In genomic region chr20:50380697-50381040, GRCh38 we compare ENCODE assay signal across 7 cellular contexts.
DNase-seq lines count a peak whose midpoint lies in the region; ATAC-seq, FAIRE-seq and TF ChIP-seq lines count a peak whose summit lies in the region.

No MANE protein-coding gene starts in this region.

- peaks cover 54% of the 10 kb centered on the region for H3K4me1 Mint-ChIP-seq in stimulated activated naive CD8-positive, alpha-beta T cell treated with anti-CD3 and anti-CD28 coated beads, Interleukin-15, amount 100 ng/mL, for 72 hours

- no peaks in the 10 kb centered on the region for H3K9me2 ChIP-seq in GM23248 (ENCODE audit: insufficient read depth)

- H3K79me2 ChIP-seq in GM23248 (ENCODE audit: insufficient read depth): no peaks in the 10 kb centered on the region

- H3K4me3 Mint-ChIP-seq in stimulated activated naive CD8-positive, alpha-beta T cell treated with anti-CD3 and anti-CD28 coated beads, Interleukin-15, amount 100 ng/mL, for 72 hours: no peak overlapping the region

- H3K27ac ChIP-seq in GM23248 (no peak overlapping the region), small intestine (ENCODE audit: low read depth in 1 of 2, low read length in 1 of 2) (peak overlapping the region in 1 of 2 donors; percentile 95), spleen (peak overlapping the region in 3 of 8 donors; percentile 80 to 85 (median 82))

- in situ Hi-C loops in GM23248 (cut with MboI): no loop called here

- H3F3A ChIP-seq in GM23248 (ENCODE audit: insufficient read depth): peaks cover 9% of the 10 kb centered on the region; the same call in 1 of the 2 replicates

- no peaks in the 10 kb centered on the region for H4K20me1 ChIP-seq in GM23248 (ENCODE audit: insufficient read depth)

- WGBS in GM23248 (ENCODE audit: low coverage in 1 of 2, low lambda C conversion rate in 2 of 2, missing lambda C conversion rate in 2 of 2), 2 experiments: 12 to 13% methylated on average over 5 of the region's 5 CpGs
- WGBS in small intestine, 3 donors: 23 to 46% (median 27%) methylated on average over 5 of the region's 5 CpGs
- 75 to 86% (median 81%) methylated on average over 5 of the region's 5 CpGs for WGBS in spleen, 5 donors

- H3K4me3 ChIP-seq in GM23248 (no peak overlapping the region), fibroblast of the aortic adventitia (ENCODE audit: low read depth, low read length) (no peak overlapping the region), small intestine (ENCODE audit: low read depth in 1 of 2, low read length in 2 of 2) (no peak overlapping the region), spleen (no peak overlapping the region)

- H3K9me3 ChIP-seq in GM23248 (ENCODE audit: low read depth): no peaks in the 10 kb centered on the region
- H3K9me3 ChIP-seq in small intestine (ENCODE audit: control insufficient read depth, low read depth): no peaks in the 10 kb centered on the region
- H3K9me3 ChIP-seq in spleen: no peaks in the 10 kb centered on the region

- TF ChIP-seq POLR2A in spleen (IDR thresholded peaks at IDR 0.05): no peak

- H3K27me3 ChIP-seq in GM23248 (replicated peaks; ENCODE audit: insufficient read depth): no peaks in the 10 kb centered on the region
- no peaks in the 10 kb centered on the region for H3K27me3 ChIP-seq in small intestine (ENCODE audit: control insufficient read depth in 2 of 2, insufficient read depth in 2 of 2, low read length in 2 of 2)
- H3K27me3 ChIP-seq in spleen (replicated peaks in 1 of 7): peaks cover 0 to 8% (median 0%) of the 10 kb centered on the region in 7 donors

- H3K36me3 ChIP-seq in GM23248 (ENCODE audit: low read depth): no peaks in the 10 kb centered on the region
- no peaks in the 10 kb centered on the region for H3K36me3 ChIP-seq in small intestine (ENCODE audit: control insufficient read depth in 2 of 2, insufficient read depth in 2 of 2, low read length in 2 of 2)
- H3K36me3 ChIP-seq in spleen: no peaks in the 10 kb centered on the region

- ATAC-seq in stimulated activated naive CD8-positive, alpha-beta T cell treated with anti-CD3 and anti-CD28 coated beads, Interleukin-15, amount 100 ng/mL, for 72 hours: no peak
- ATAC-seq in GM21360 (IDR thresholded peaks at IDR 0.05; ENCODE audit: unreplicated experiment): no peak

- H3K27me3 Mint-ChIP-seq in stimulated activated naive CD8-positive, alpha-beta T cell treated with anti-CD3 and anti-CD28 coated beads, Interleukin-15, amount 100 ng/mL, for 72 hours: no peaks in the 10 kb centered on the region

- DNase-seq in GM23248 (peak; percentile 78), RPMI8226 (peak; percentile 51), fibroblast of the aortic adventitia (ENCODE audit: low read depth) (peak; percentile 65), small intestine (peak; percentile 60), spleen (no peak)
- no peak for DNase-seq in stimulated activated naive CD8-positive, alpha-beta T cell treated with anti-CD3 and anti-CD28 coated beads, Interleukin-15, amount 100 ng/mL, for 72 hours

- H3K4me1 ChIP-seq in GM23248 (ENCODE audit: insufficient read depth) (peaks cover 9% of the 10 kb centered on the region), small intestine (ENCODE audit: control insufficient read depth in 2 of 2, insufficient read depth in 1 of 2, low read depth in 1 of 2, low read length in 1 of 2) (peaks cover 6 to 17% of the 10 kb centered on the region in 2 donors), spleen (peaks cover 6 to 81% (median 36%) of the 10 kb centered on the region in 6 donors)

- no peak overlapping the region for H3K4me2 ChIP-seq in GM23248 (ENCODE audit: unreplicated experiment)

- H3K27ac Mint-ChIP-seq in stimulated activated naive CD8-positive, alpha-beta T cell treated with anti-CD3 and anti-CD28 coated beads, Interleukin-15, amount 100 ng/mL, for 72 hours: no peak overlapping the region

- peak; percentile 73 for TF ChIP-seq CTCF in fibroblast of the aortic adventitia (IDR thresholded peaks at IDR 0.05; ENCODE audit: insufficient read depth, low read length)
- peak in 3 of 11 experiments; percentile 11 to 24 (median 20) for TF ChIP-seq CTCF in spleen (IDR thresholded peaks at IDR 0.05 in 8 of 11, conservative IDR thresholded peaks at IDR 0.05 in 3 of 11)

- no peak overlapping the region for H3K9ac ChIP-seq in GM23248

- intact Hi-C loops in spleen (cut with DNase I; ENCODE audit: low total_unique reads): no loop called here

- H2AFZ ChIP-seq in GM23248: no peak overlapping the region

- no peaks in the 10 kb centered on the region for H3K9me3 Mint-ChIP-seq in stimulated activated naive CD8-positive, alpha-beta T cell treated with anti-CD3 and anti-CD28 coated beads, Interleukin-15, amount 100 ng/mL, for 72 hours

- FAIRE-seq in small intestine (lab: Jason Lieb, UNC): no peak

Comparison
In these comparisons a context has a peak if more than half of its experiments do, and no peak if none do; other contexts are left out.
1. DNase-seq: peak in GM23248 (single experiment), RPMI8226 (single experiment), fibroblast of the aortic adventitia (single experiment) and small intestine (single experiment); none in spleen (single experiment) and stimulated activated naive CD8-positive, alpha-beta T cell treated with anti-CD3 and anti-CD28 coated beads, Interleukin-15, amount 100 ng/mL, for 72 hours (0 of 2).